Comparison of ENCODE assay signal across 6 cellular contexts in the genomic region with DNA sequence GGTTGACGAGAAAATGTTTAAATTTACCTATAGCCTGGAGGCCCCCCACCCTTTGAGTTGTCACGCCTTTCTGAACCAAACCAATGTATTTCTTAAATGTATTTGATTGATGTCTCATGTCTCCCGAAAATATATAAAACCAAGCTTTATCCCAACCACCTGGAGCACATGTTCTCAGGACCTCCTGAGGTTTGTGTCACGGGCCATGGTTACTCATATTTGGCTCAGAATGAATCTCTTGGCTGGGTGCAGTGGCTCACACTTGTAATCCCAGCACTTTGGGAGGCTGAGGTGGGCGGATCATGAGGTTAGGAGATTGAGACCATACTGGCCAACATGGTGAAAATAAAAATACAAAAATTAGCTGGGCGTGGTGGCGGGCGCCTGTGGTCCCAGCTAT. TPM values are rescaled to one million over a fixed set of nuclear protein-coding genes. Genes with fewer than 3 reads are reported as not detected.
DNase-seq lines count a peak whose midpoint lies in the region; ATAC-seq and TF ChIP-seq lines count a peak whose summit lies in the region.
"Not testable (repeated sequence)": the region's sequence is repeated elsewhere in the genome, so short reads cannot be mapped to it uniquely, and the experiment has no call there.

No MANE protein-coding gene starts in this region.

- peak overlapping the region; percentile 50 for H3K27ac Mint-ChIP-seq in endothelial cell (ENCODE audit: unreplicated experiment)
- H3K27ac Mint-ChIP-seq in osteocyte (ENCODE audit: unreplicated experiment): not testable (repeated sequence)

- not testable (repeated sequence) for H3K4me3 Mint-ChIP-seq in endothelial cell (ENCODE audit: unreplicated experiment); osteocyte (ENCODE audit: unreplicated experiment)

- peaks cover 32% of the 10 kb centered on the region for H3K4me1 Mint-ChIP-seq in endothelial cell (ENCODE audit: unreplicated experiment)
- H3K4me1 Mint-ChIP-seq in osteocyte (ENCODE audit: unreplicated experiment): not testable (repeated sequence)

- H3K27ac ChIP-seq in VCaP: peak overlapping the region; percentile 27; the same call in 1 of the 2 replicates
- not testable (repeated sequence) for H3K27ac ChIP-seq in upper lobe of right lung

- not testable (repeated sequence) for ATAC-seq in upper lobe of right lung

- peak overlapping the region; percentile 12 for H3K4me2 ChIP-seq in Loucy (ENCODE audit: low read depth, low read length, poor library complexity, severe bottlenecking)

- not testable (repeated sequence) for H3F3A ChIP-seq in Loucy (ENCODE audit: low read depth)

- H3K9me3 Mint-ChIP-seq in endothelial cell (ENCODE audit: unreplicated experiment); osteocyte (ENCODE audit: unreplicated experiment): not testable (repeated sequence)

- DNase-seq in Daoy (ENCODE audit: low read depth): peak; percentile 25
- DNase-seq in endothelial cell (ENCODE audit: low spot score): not testable (repeated sequence)
- peak; percentile 25 for DNase-seq in osteocyte (ENCODE audit: extremely low spot score, unreplicated experiment)
- DNase-seq in upper lobe of right lung: peak; percentile 10

- not testable (repeated sequence) for H3K9ac ChIP-seq in Loucy (ENCODE audit: low read depth, low read length, poor library complexity, severe bottlenecking)

- not testable (repeated sequence) for H2AFZ ChIP-seq in Loucy (ENCODE audit: low read length)

- H3K79me2 ChIP-seq in Loucy (ENCODE audit: insufficient read depth, low read length): not testable (repeated sequence)

- H3K27me3 Mint-ChIP-seq in endothelial cell (ENCODE audit: unreplicated experiment): not testable (repeated sequence)
- H3K27me3 Mint-ChIP-seq in osteocyte (ENCODE audit: unreplicated experiment): peaks cover 16% of the 10 kb centered on the region

- H3K9me2 ChIP-seq in Loucy (replicated peaks; ENCODE audit: low read depth, low read length): not testable (repeated sequence)

- not testable (repeated sequence) for H3K36me3 ChIP-seq in Loucy (ENCODE audit: insufficient read depth, low read length); upper lobe of right lung

- peaks cover 11% of the 10 kb centered on the region for H3K27me3 ChIP-seq in Loucy (ENCODE audit: insufficient read depth, low read length, poor library complexity, severe bottlenecking)
- H3K27me3 ChIP-seq in upper lobe of right lung: not testable (repeated sequence)

- intact Hi-C loops in upper lobe of right lung (cut with DNase I): not testable (repeated sequence)

- not testable (repeated sequence) for H3K9me3 ChIP-seq in Loucy (ENCODE audit: insufficient read depth, low read depth, low read length); upper lobe of right lung

- not testable (repeated sequence) for TF ChIP-seq CTCF in Loucy (conservative IDR thresholded peaks at IDR 0.05; ENCODE audit: low read length); VCaP (conservative IDR thresholded peaks at IDR 0.05); endothelial cell (IDR thresholded peaks at IDR 0.05; ENCODE audit: unreplicated experiment); osteocyte (IDR thresholded peaks at IDR 0.05); upper lobe of right lung (IDR thresholded peaks at IDR 0.05)

- not testable (repeated sequence) for H3K36me3 Mint-ChIP-seq in endothelial cell (ENCODE audit: low read depth, unreplicated experiment); osteocyte (ENCODE audit: unreplicated experiment)

- H3K4me3 ChIP-seq in Loucy (ENCODE audit: low read length, poor library complexity, severe bottlenecking); upper lobe of right lung: not testable (repeated sequence)

- peaks cover 10% of the 10 kb centered on the region for H3K4me1 ChIP-seq in Loucy (ENCODE audit: insufficient read depth, low read length, poor library complexity, severe bottlenecking)
- not testable (repeated sequence) for H3K4me1 ChIP-seq in upper lobe of right lung

- not testable (repeated sequence) for H4K20me1 ChIP-seq in Loucy (ENCODE audit: insufficient read depth, low read length, poor library complexity, severe bottlenecking)

RNA-seq across cellular contexts. Expression of gene GTF3C4, which starts 48.3 kb away (rescaled TPM):
- total RNA-seq in Daoy (2014; rRNA removed; shearing (Covaris generic)): 23.1 and 23.2 TPM in 2 replicates
- total RNA-seq in endothelial cell (ENCODE audit: unreplicated experiment): 27.6 TPM
- 21.2 and 22.7 TPM in 2 replicates for total RNA-seq in osteocyte
- 12.9 TPM for total RNA-seq in upper lobe of right lung

RNA-seq across cellular contexts. Expression of gene DDX31, which starts 48.7 kb away (rescaled TPM):
- total RNA-seq in Daoy (2014; rRNA removed; shearing (Covaris generic)): 27.3 and 32.6 TPM in 2 replicates
- total RNA-seq in endothelial cell (ENCODE audit: unreplicated experiment): 15.8 TPM
- total RNA-seq in osteocyte: 14.6 and 14.7 TPM in 2 replicates
- total RNA-seq in upper lobe of right lung: 17.4 TPM
